18 cellular contexts compared by ENCODE assay signal in genomic region chr1:184650177-184650866, GRCh38.
"Had no signal": no experiment of that assay in that cellular context is flagged by ENCODE, and none has a peak within 500 bp of the region (broad histone marks: within the 10 kb centered on the region; RNA-seq: fewer than 3 reads in every experiment).

No MANE protein-coding gene starts in this region.

- ATAC-seq: activated T-helper 17 cell treated with anti-CD3 and anti-CD28 coated beads, Interleukin-2, amount 50 U/mL, for 72 hours; mucosa of descending colon; stimulated activated naive CD8-positive, alpha-beta T cell treated with anti-CD3 and anti-CD28 coated beads, Interleukin-15, amount 100 ng/mL, for 72 hours had no signal

- H3K4me1 Mint-ChIP-seq: activated T-helper 17 cell treated with anti-CD3 and anti-CD28 coated beads, Interleukin-2, amount 50 U/mL, for 72 hours; natural killer cell; stimulated activated naive CD8-positive, alpha-beta T cell treated with anti-CD3 and anti-CD28 coated beads, Interleukin-15, amount 100 ng/mL, for 72 hours had no signal

- H2AFZ ChIP-seq: hepatocyte had no signal

- H3K4me2 ChIP-seq: hepatocyte had no signal

- H3K27ac Mint-ChIP-seq: activated naive CD4-positive, alpha-beta T cell treated with anti-CD3 and anti-CD28 coated beads for 36 hours; activated T-helper 17 cell treated with anti-CD3 and anti-CD28 coated beads, Interleukin-2, amount 50 U/mL, for 72 hours; natural killer cell; progenitor cell of endocrine pancreas had no signal

- H3K4me1 ChIP-seq: colonic mucosa had no signal

- H3K4me3 ChIP-seq: cardiac muscle cell, colonic mucosa, gastroesophageal sphincter, hepatocyte, mucosa of descending colon, testis had no signal

- H3K9me3 ChIP-seq: colonic mucosa, gastroesophageal sphincter, mucosa of descending colon, testis had no signal

- H3K36me3 Mint-ChIP-seq: natural killer cell had no signal

- DNase-seq: activated CD4-positive, alpha-beta T cell treated with anti-CD3 and anti-CD28 coated beads, Interleukin-2, amount 50 U/mL, for 1 hour; activated naive CD4-positive, alpha-beta T cell treated with anti-CD3 and anti-CD28 coated beads for 36 hours; activated T-cell treated with anti-CD3 and anti-CD28 coated beads for 4 hours; colonic mucosa; effector CD4-positive, alpha-beta T cell; kidney glomerular epithelial cell; mammary epithelial cell; mucosa of descending colon; natural killer cell; nucleus accumbens; stimulated activated CD4-positive, alpha-beta T cell treated with anti-CD3 and anti-CD28 coated beads, Interleukin-4, amount 100 ng/mL, for 1 hour; stimulated activated naive CD8-positive, alpha-beta T cell treated with anti-CD3 and anti-CD28 coated beads, Interleukin-15, amount 100 ng/mL, for 72 hours; testis had no signal

- H3K27me3 ChIP-seq: cardiac muscle cell, colonic mucosa, gastroesophageal sphincter, hepatocyte, testis had no signal

- H3K36me3 ChIP-seq: cardiac muscle cell, colonic mucosa, gastroesophageal sphincter had no signal

- H3K79me2 ChIP-seq: hepatocyte had no signal

- H3K27ac ChIP-seq: cardiac muscle cell, colonic mucosa, hepatocyte, testis had no signal

- H3K4me3 Mint-ChIP-seq: activated naive CD4-positive, alpha-beta T cell treated with anti-CD3 and anti-CD28 coated beads for 36 hours; activated T-helper 17 cell treated with anti-CD3 and anti-CD28 coated beads, Interleukin-2, amount 50 U/mL, for 72 hours; natural killer cell; stimulated activated naive CD8-positive, alpha-beta T cell treated with anti-CD3 and anti-CD28 coated beads, Interleukin-15, amount 100 ng/mL, for 72 hours had no signal
